ENCODE assay signal across 21 cellular contexts in the genomic region with DNA sequence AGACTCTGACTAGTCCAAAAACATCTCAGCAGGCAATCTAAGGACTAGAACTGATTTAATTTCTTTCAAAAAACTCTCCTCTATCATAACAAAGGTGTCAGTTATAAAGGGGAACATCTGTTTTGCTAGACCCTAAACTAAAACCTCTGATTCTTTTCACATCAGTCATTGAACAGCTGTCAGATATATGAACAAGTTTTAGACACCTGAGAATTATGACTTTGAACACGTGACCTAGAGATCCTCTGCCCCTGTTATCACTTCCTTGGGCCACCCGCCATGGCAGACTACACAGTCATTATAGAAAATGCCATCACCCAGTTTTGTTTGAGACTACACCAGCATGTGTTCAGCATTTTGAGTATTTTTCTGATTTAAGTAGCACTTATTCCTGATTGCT.
DNase-seq lines count a peak whose midpoint lies in the region; FAIRE-seq and TF ChIP-seq lines count a peak whose summit lies in the region.
"Had no signal": no experiment of that assay in that cellular context is flagged by ENCODE, and none has a peak within 500 bp of the region (broad histone marks: within the 10 kb centered on the region; RNA-seq: fewer than 3 reads in every experiment).

No MANE protein-coding gene starts in this region.

- H2BK120ac ChIP-seq in neuronal stem cell (ENCODE audit: low read depth, low read length) = no peak overlapping the region

- H3K9ac ChIP-seq in astrocyte (ENCODE audit: low read length) (no peak overlapping the region), neuronal stem cell (ENCODE audit: low read depth, low read length, poor library complexity) (no peak overlapping the region)
- H3K9ac ChIP-seq: KMS-11, SK-N-SH had no signal

- TF ChIP-seq POLR2A in suprapubic skin (IDR thresholded peaks at IDR 0.05) = no peak

- no peaks in the 10 kb centered on the region for H3K79me2 ChIP-seq in astrocyte (ENCODE audit: insufficient read depth, low read length)

- 91% methylated on average over 2 of the region's 2 CpGs for WGBS in suprapubic skin
- WGBS in neuronal stem cell (ENCODE audit: extremely low coverage in 2 of 2, insufficient read length in 2 of 2, insufficient replicate concordance in 1 of 2), 2 donors = no CpG with 5 or more reads among the region's 2 CpGs

- H2BK15ac ChIP-seq in neuronal stem cell (ENCODE audit: low read length) = no peak overlapping the region

- H3K4me3 ChIP-seq in astrocyte (ENCODE audit: insufficient read depth, low read depth, low read length) (no peak overlapping the region), suprapubic skin (no peak overlapping the region), neuronal stem cell (ENCODE audit: low read length in 2 of 2) (no peak overlapping the region)
- H3K4me3 ChIP-seq: GM23338 had no signal

- peak; percentile 15 for DNase-seq in NCI-H2227 (lab: John Stamatoyannopoulos, UW; ENCODE audit: unreplicated experiment)
- DNase-seq in astrocyte (ENCODE audit: low read depth) = no peak
- no peak for DNase-seq in suprapubic skin (ENCODE audit: low spot score in 2 of 2)
- DNase-seq in AG08396 (ENCODE audit: low spot score) = no peak
- no peak for DNase-seq in neuronal stem cell (ENCODE audit: low spot score)
- DNase-seq in DMS153 (lab: John Stamatoyannopoulos, UW) = no peak
- DNase-seq: activated CD4-positive, alpha-beta T cell treated with anti-CD3 and anti-CD28 coated beads for 48 hours; activated naive CD4-positive, alpha-beta T cell treated with Interleukin-2 at 50 U/mL for 16 hours; activated T-cell treated with anti-CD3 and anti-CD28 coated beads, Interleukin-2, amount 50 U/mL, for 72 hours; CD4-positive, alpha-beta T cell; cortex of kidney; NCI-H1436 treated with DMSO at 0.1 percent for 48 hours; NCI-H524 treated with DMSO at 0.1 percent for 48 hours; nucleus accumbens; SK-N-SH; T-helper 2 cell had no signal

- no peak for TF ChIP-seq CTCF in astrocyte (IDR thresholded peaks at IDR 0.05; ENCODE audit: insufficient read depth, low read depth, low read length)
- no peak for TF ChIP-seq CTCF in nephron (IDR thresholded peaks at IDR 0.05; ENCODE audit: unreplicated experiment in 3 of 3)
- TF ChIP-seq CTCF in suprapubic skin (IDR thresholded peaks at IDR 0.05) = no peak

- H3K27ac Mint-ChIP-seq in astrocyte (ENCODE audit: unreplicated experiment) (peak overlapping the region; percentile 59), nephron (peak overlapping the region; percentile 41 to 92 (median 92))
- H3K27ac Mint-ChIP-seq: activated T-cell treated with anti-CD3 and anti-CD28 coated beads, Interleukin-2, amount 50 U/mL, for 72 hours; CD4-positive, alpha-beta T cell; GM23338 had no signal

- H2AFZ ChIP-seq in astrocyte (ENCODE audit: low read depth, low read length) = no peak overlapping the region
- H2AFZ ChIP-seq in neuronal stem cell (ENCODE audit: low read length) = no peak overlapping the region
- H2AFZ ChIP-seq: GM23338 had no signal

- H3K4me1 Mint-ChIP-seq in astrocyte (ENCODE audit: low read depth, unreplicated experiment) = peaks cover 24% of the 10 kb centered on the region
- H3K4me1 Mint-ChIP-seq in nephron = peaks cover 54% of the 10 kb centered on the region

- no peaks in the 10 kb centered on the region for H3K79me1 ChIP-seq in neuronal stem cell (ENCODE audit: low read depth, low read length)

- no peak overlapping the region for H4K91ac ChIP-seq in neuronal stem cell (ENCODE audit: low read depth, low read length, poor library complexity)

- FAIRE-seq in astrocyte (lab: Jason Lieb, UNC) = no peak
- FAIRE-seq: G401.6, keratinocyte had no signal

- H3K23ac ChIP-seq in neuronal stem cell (ENCODE audit: low read depth, low read length, poor library complexity) = no peak overlapping the region

- no peak overlapping the region for H3K4me2 ChIP-seq in astrocyte (ENCODE audit: low read length)
- no peak overlapping the region for H3K4me2 ChIP-seq in neuronal stem cell (ENCODE audit: insufficient read depth, low read length, poor library complexity, severe bottlenecking)
- H3K4me2 ChIP-seq: GM23338 had no signal

- H3K9me3 ChIP-seq in astrocyte (ENCODE audit: insufficient read depth, low read depth, low read length) = no peaks in the 10 kb centered on the region
- no peaks in the 10 kb centered on the region for H3K9me3 ChIP-seq in suprapubic skin
- peaks cover 0 to 5% of the 10 kb centered on the region in 2 donors for H3K9me3 ChIP-seq in neuronal stem cell (replicated peaks in 1 of 2; ENCODE audit: control insufficient read depth in 2 of 2, insufficient read depth in 1 of 2, low read depth in 1 of 2, low read length in 2 of 2)
- H3K9me3 ChIP-seq: SK-N-SH had no signal

- H3K4me3 Mint-ChIP-seq in astrocyte (ENCODE audit: unreplicated experiment) = no peak overlapping the region
- no peak overlapping the region for H3K4me3 Mint-ChIP-seq in nephron
- H3K4me3 Mint-ChIP-seq: activated T-cell treated with anti-CD3 and anti-CD28 coated beads, Interleukin-2, amount 50 U/mL, for 72 hours; CD4-positive, alpha-beta T cell; GM23338 had no signal

- TF ChIP-seq EP300 in suprapubic skin (IDR thresholded peaks at IDR 0.05) = no peak

- no peak overlapping the region for H2BK5ac ChIP-seq in neuronal stem cell (ENCODE audit: low read length)

- H3K36me3 Mint-ChIP-seq in astrocyte (ENCODE audit: low read depth, unreplicated experiment) (no peaks in the 10 kb centered on the region), nephron (ENCODE audit: low read depth) (no peaks in the 10 kb centered on the region)

- H3K4me1 ChIP-seq in astrocyte (ENCODE audit: insufficient read depth, low read length) (peaks cover 11% of the 10 kb centered on the region), suprapubic skin (peaks cover 28% of the 10 kb centered on the region), neuronal stem cell (ENCODE audit: control insufficient read depth in 2 of 2, insufficient read depth in 1 of 2, low read depth in 1 of 2, low read length in 2 of 2) (peaks cover 4 to 9% of the 10 kb centered on the region in 2 donors)

- H3K14ac ChIP-seq in neuronal stem cell (ENCODE audit: low read length) = no peak overlapping the region

- no peak overlapping the region for H3K27ac ChIP-seq in astrocyte (ENCODE audit: low read depth, low read length)
- peak overlapping the region; percentile 84 for H3K27ac ChIP-seq in suprapubic skin
- H3K27ac ChIP-seq in neuronal stem cell (replicated peaks; ENCODE audit: low read length) = no peak overlapping the region
- H3K27ac ChIP-seq: KMS-11 had no signal

- no peak overlapping the region for H2AK5ac ChIP-seq in neuronal stem cell (ENCODE audit: low read depth, low read length)

- no peaks in the 10 kb centered on the region for H4K20me1 ChIP-seq in astrocyte (ENCODE audit: insufficient read depth, low read length)

- H3K27me3 ChIP-seq in astrocyte (ENCODE audit: insufficient read depth, low read length) = no peaks in the 10 kb centered on the region
- no peaks in the 10 kb centered on the region for H3K27me3 ChIP-seq in suprapubic skin
- no peaks in the 10 kb centered on the region for H3K27me3 ChIP-seq in neuronal stem cell (ENCODE audit: control insufficient read depth in 3 of 3, insufficient read depth in 3 of 3, low read depth in 1 of 3, low read length in 3 of 3)

- H3K9me3 Mint-ChIP-seq in astrocyte (ENCODE audit: unreplicated experiment) = no peaks in the 10 kb centered on the region
- H3K9me3 Mint-ChIP-seq in nephron = no peaks in the 10 kb centered on the region
- H3K9me3 Mint-ChIP-seq: CD4-positive, alpha-beta T cell; GM23338 had no signal

- peaks cover 1% of the 10 kb centered on the region for H3K27me3 Mint-ChIP-seq in astrocyte (ENCODE audit: low read depth, unreplicated experiment)
- H3K27me3 Mint-ChIP-seq in nephron (ENCODE audit: low read depth) = no peaks in the 10 kb centered on the region
- H3K27me3 Mint-ChIP-seq: CD4-positive, alpha-beta T cell had no signal

- H3K18ac ChIP-seq in neuronal stem cell (ENCODE audit: low read length) = no peak overlapping the region

- no peak overlapping the region for H4K8ac ChIP-seq in neuronal stem cell (ENCODE audit: low read depth, low read length)

- H3K36me3 ChIP-seq in astrocyte (ENCODE audit: insufficient read depth, low read length) (no peaks in the 10 kb centered on the region), suprapubic skin (no peaks in the 10 kb centered on the region), neuronal stem cell (replicated peaks in 1 of 2; ENCODE audit: control insufficient read depth in 2 of 2, insufficient read depth in 2 of 2, low read length in 2 of 2) (no peaks in the 10 kb centered on the region)

- no peak overlapping the region for H2BK12ac ChIP-seq in neuronal stem cell (ENCODE audit: low read length)

- no peak overlapping the region for H3K4ac ChIP-seq in neuronal stem cell (ENCODE audit: low read length)
